In the genomic region with DNA sequence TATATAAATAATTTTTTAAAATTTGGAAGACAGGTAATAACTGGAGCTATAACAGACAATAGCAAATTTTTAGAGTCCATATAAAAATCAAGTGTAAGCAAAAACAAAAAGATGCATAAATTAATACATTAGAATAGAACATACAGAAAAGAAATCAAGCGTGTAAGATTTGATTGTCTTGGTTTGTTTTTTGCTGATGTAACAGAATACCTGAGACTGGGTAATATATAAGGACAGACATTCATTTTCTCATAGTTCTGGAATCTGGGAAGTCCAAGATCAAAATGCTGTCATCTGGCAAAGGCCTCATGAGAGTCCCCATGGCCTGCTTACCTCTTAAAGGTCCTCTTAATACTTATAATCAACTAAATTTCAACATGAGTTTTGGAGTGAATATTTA, we compare ENCODE assay signal across 33 cellular contexts.
"Had no signal": no experiment of that assay in that cellular context is flagged by ENCODE, and none has a peak within 500 bp of the region (broad histone marks: within the 10 kb centered on the region; RNA-seq: fewer than 3 reads in every experiment).

No MANE protein-coding gene starts in this region.

- H3K36me3 ChIP-seq: adrenal gland, brain microvascular endothelial cell, breast epithelium had no signal

- FAIRE-seq: astrocyte, TTC549 had no signal

- H3K4me3 ChIP-seq: adrenal gland, body of pancreas, breast epithelium had no signal

- H3K27me3 ChIP-seq: adrenal gland, body of pancreas, brain microvascular endothelial cell, breast epithelium had no signal

- H3K27ac ChIP-seq: adrenal gland, body of pancreas, brain microvascular endothelial cell, breast epithelium, VCaP had no signal

- DNase-seq: activated B cell treated with CpG ODN at 0.5 μM for 24 hours; activated CD4-positive, alpha-beta memory T cell treated with anti-CD3 and anti-CD28 coated beads for 36 hours; activated CD4-positive, alpha-beta T cell treated with anti-CD3 and anti-CD28 coated beads for 4 hours; activated CD4-positive, alpha-beta T cell treated with anti-CD3 and anti-CD28 coated beads, Interleukin-2, amount 10 ng/mL, durations not matched to agents 24 days and 14 days; activated CD4-positive, alpha-beta T cell treated with anti-CD3 and anti-CD28 coated beads, Interleukin-2, amount 50 U/mL, for 1 hour; activated CD4-positive, alpha-beta T cell treated with anti-CD3 and anti-CD28 coated beads, Interleukin-2, amount 50 U/mL, for 4 hours; activated CD4-positive, CD25-positive, alpha-beta regulatory T cell treated with anti-CD3 and anti-CD28 coated beads, Interleukin-2, amount 50 U/mL, for 72 hours; activated CD8-positive, alpha-beta memory T cell treated with anti-CD3 and anti-CD28 coated beads, Interleukin-2, amount 50 U/mL, for 4 hours; activated CD8-positive, alpha-beta T cell treated with anti-CD3 and anti-CD28 coated beads for 36 hours; activated effector memory CD4-positive, alpha-beta T cell treated with anti-CD3 and anti-CD28 coated beads, Interleukin-2, amount 50 U/mL, for 16 hours; activated gamma-delta T cell treated with Interleukin-2 at 50 U/mL for 16 hours; activated naive CD4-positive, alpha-beta T cell; activated naive CD4-positive, alpha-beta T cell treated with anti-CD3 and anti-CD28 coated beads for 36 hours; activated naive CD4-positive, alpha-beta T cell treated with anti-CD3 and anti-CD28 coated beads, Interleukin-2, amount 50 U/mL, for 16 hours; activated naive CD8-positive, alpha-beta T cell treated with anti-CD3 and anti-CD28 coated beads for 36 hours; activated T-cell treated with anti-CD3 and anti-CD28 coated beads for 4 hours; activated T-cell treated with anti-CD3 and anti-CD28 coated beads, Interleukin-2, amount 50 U/mL, for 1 hour; activated T-cell treated with anti-CD3 and anti-CD28 coated beads, Interleukin-2, amount 50 U/mL, for 4 hours; activated T-cell treated with anti-CD3 and anti-CD28 coated beads, Interleukin-2, amount 50 U/mL, for 72 hours; adrenal gland; amniotic stem cell; aorta; body of pancreas; brain microvascular endothelial cell; central memory CD4-positive, alpha-beta T cell; T-helper 17 cell; T-helper 9 cell had no signal

- H3K4me1 ChIP-seq: adrenal gland, body of pancreas, breast epithelium had no signal

- H3K9me3 ChIP-seq: adrenal gland, body of pancreas had no signal

- ATAC-seq: activated CD8-positive, alpha-beta T cell treated with anti-CD3 and anti-CD28 coated beads for 36 hours; activated naive CD4-positive, alpha-beta T cell treated with anti-CD3 and anti-CD28 coated beads, Interleukin-2, amount 50 U/mL, for 72 hours; activated T-cell treated with anti-CD3 and anti-CD28 coated beads, Interleukin-2, amount 50 U/mL, for 4 hours; activated T-cell treated with anti-CD3 and anti-CD28 coated beads, Interleukin-2, amount 50 U/mL, for 72 hours; activated T-helper 17 cell treated with anti-CD3 and anti-CD28 coated beads, Interleukin-2, amount 50 U/mL, for 72 hours; body of pancreas; T-helper 17 cell had no signal
